ENCODE assay signal across 10 cellular contexts in the genomic region with DNA sequence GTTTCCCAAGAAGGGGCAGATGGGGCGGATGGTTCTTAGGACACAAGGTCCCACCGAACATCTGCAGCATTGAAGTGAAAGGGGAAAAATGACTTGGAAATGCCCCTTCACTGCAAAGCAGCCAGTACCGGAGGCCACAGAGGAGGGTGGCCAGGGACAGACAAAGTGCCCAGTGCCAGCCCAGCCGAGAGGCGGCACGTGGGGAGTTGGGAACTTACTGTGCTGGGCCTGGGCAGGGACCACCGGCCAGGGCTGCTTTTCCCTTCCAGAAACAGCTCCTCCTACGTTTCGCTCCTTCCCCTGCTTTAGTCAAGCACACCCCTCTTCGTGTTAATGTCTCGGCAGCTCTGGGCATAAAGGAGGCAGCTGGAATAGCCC.
A peak's percentile ranks its signal among the peaks of the same experiment; 100 is the strongest.
DNase-seq lines count a peak whose midpoint lies in the region; ATAC-seq and TF ChIP-seq lines count a peak whose summit lies in the region.
"Had no signal": no experiment of that assay in that cellular context is flagged by ENCODE, and none has a peak within 500 bp of the region (broad histone marks: within the 10 kb centered on the region; RNA-seq: fewer than 3 reads in every experiment).

No MANE protein-coding gene starts in this region.

- H3K4me3 ChIP-seq in SJSA1 = no peak overlapping the region
- peak overlapping the region in 2 of 4 donors; percentile 3 to 31 for H3K4me3 ChIP-seq in esophagus muscularis mucosa

- peak overlapping the region; percentile 68 for H3K27ac Mint-ChIP-seq in type B pancreatic cell

- H3K4me1 ChIP-seq in SJSA1 (replicated peaks) (peaks cover 67% of the 10 kb centered on the region), esophagus muscularis mucosa (peaks cover 37 to 59% (median 57%) of the 10 kb centered on the region in 4 donors)

- no peak overlapping the region for H3K4me3 Mint-ChIP-seq in type B pancreatic cell

- H3K9me3 ChIP-seq in SJSA1 (replicated peaks) = no peaks in the 10 kb centered on the region
- H3K9me3 ChIP-seq in esophagus muscularis mucosa = no peaks in the 10 kb centered on the region

- peaks cover 6% of the 10 kb centered on the region for H3K36me3 Mint-ChIP-seq in type B pancreatic cell

- H3K36me3 ChIP-seq in SJSA1 = peaks cover 25% of the 10 kb centered on the region; the same call in 1 of the 2 replicates
- no peaks in the 10 kb centered on the region for H3K36me3 ChIP-seq in esophagus muscularis mucosa

- no peak for TF ChIP-seq POLR2A in esophagus muscularis mucosa (IDR thresholded peaks at IDR 0.05; ENCODE audit: low read depth)

- 87% methylated on average over 11 of the region's 11 CpGs for WGBS in esophagus muscularis mucosa

- no peaks in the 10 kb centered on the region for H3K27me3 Mint-ChIP-seq in type B pancreatic cell

- no peak for DNase-seq in SJSA1 (ENCODE audit: low read depth in 1 of 2, low spot score in 2 of 2)
- no peak for DNase-seq in esophagus muscularis mucosa (ENCODE audit: extremely low spot score)
- no peak for DNase-seq in omental fat pad (ENCODE audit: low spot score)
- DNase-seq in type B pancreatic cell (ENCODE audit: extremely low spot score, unreplicated experiment) = no peak
- no peak for DNase-seq in UCSD-AML1 (lab: John Stamatoyannopoulos, UW; ENCODE audit: unreplicated experiment)
- DNase-seq: central memory CD4-positive, alpha-beta T cell; NCI-H1105 had no signal

- TF ChIP-seq CTCF in esophagus muscularis mucosa (IDR thresholded peaks at IDR 0.05) = no peak
- TF ChIP-seq CTCF in omental fat pad (IDR thresholded peaks at IDR 0.05) = no peak
- TF ChIP-seq CTCF in type B pancreatic cell (conservative IDR thresholded peaks at IDR 0.05) = no peak

- no peaks in the 10 kb centered on the region for H3K9me3 Mint-ChIP-seq in type B pancreatic cell

- intact Hi-C loops in esophagus muscularis mucosa (cut with DNase I) = no loop called here

- H3K27ac ChIP-seq in SJSA1 = peak overlapping the region; percentile 62
- H3K27ac ChIP-seq in esophagus muscularis mucosa (replicated peaks in 1 of 4) = peak overlapping the region; percentile 57 to 74 (median 69)

- H3K4me1 Mint-ChIP-seq in type B pancreatic cell (ENCODE audit: unreplicated experiment) = peaks cover 44% of the 10 kb centered on the region

- TF ChIP-seq EP300 in esophagus muscularis mucosa (IDR thresholded peaks at IDR 0.05) = no peak

- H3K27me3 ChIP-seq in SJSA1 (replicated peaks) (no peaks in the 10 kb centered on the region), esophagus muscularis mucosa (no peaks in the 10 kb centered on the region)

- ATAC-seq in omental fat pad (ENCODE audit: low FRiP score) (peak; percentile 6), HG02852 (IDR thresholded peaks at IDR 0.05; ENCODE audit: unreplicated experiment) (no peak), GM19455 (IDR thresholded peaks at IDR 0.05; ENCODE audit: unreplicated experiment) (no peak), GM21786 (IDR thresholded peaks at IDR 0.05; ENCODE audit: unreplicated experiment) (no peak)
